ENCODE assay signal across 10 cellular contexts in the genomic region with DNA sequence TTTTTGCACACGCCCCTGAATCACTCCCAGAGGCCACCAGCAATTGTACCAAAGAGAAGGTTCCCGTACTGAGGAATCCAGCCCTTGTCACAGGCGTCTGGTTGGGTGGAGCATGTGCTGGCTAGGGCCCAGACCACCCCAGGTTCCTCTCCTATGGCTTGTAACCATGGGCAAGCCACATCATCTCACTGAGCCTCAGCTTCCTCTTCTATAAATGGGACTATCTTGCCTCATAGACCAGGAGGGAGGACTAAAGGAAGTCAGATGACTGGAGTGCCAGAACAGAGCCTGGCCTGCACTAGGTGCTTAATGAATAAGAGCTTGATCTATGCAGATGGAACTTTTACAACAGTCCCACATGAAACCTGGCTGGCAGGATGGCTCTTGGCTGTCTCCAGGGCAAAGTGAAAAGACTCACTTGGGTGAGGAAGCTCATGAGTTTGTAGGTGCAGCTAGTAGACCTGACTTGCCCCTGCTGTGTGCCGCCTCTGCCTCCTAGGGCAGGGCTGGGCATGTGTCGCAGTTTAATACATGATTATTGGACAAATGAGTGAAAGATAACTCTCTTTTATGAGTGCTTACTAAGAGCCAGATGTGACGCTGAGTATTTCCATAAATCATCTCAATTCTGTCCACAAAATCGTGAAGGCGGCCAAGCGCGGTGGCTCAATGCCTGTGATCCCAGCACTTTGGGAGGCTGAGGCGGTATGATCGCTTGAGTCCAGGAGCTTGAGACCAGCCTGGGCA. TPM values are rescaled to one million over a fixed set of nuclear protein-coding genes. Genes with fewer than 3 reads are reported as not detected.
A peak's percentile ranks its signal among the peaks of the same experiment; 100 is the strongest.
DNase-seq lines count a peak whose midpoint lies in the region; ATAC-seq lines count a peak whose summit lies in the region.
"Had no signal": no experiment of that assay in that cellular context is flagged by ENCODE, and none has a peak within 500 bp of the region (broad histone marks: within the 10 kb centered on the region; RNA-seq: fewer than 3 reads in every experiment).

No MANE protein-coding gene starts in this region.

- peak overlapping the region; percentile 72 to 82 for H3K27ac ChIP-seq in esophagus (ENCODE audit: low read depth in 2 of 2, low read length in 1 of 2)
- no peak overlapping the region for H3K27ac ChIP-seq in naive thymus-derived CD4-positive, alpha-beta T cell (ENCODE audit: low read depth, low read length)

- H3K4me1 Mint-ChIP-seq in naive thymus-derived CD4-positive, alpha-beta T cell, result peaks cover under 1 to 30% (median 5%) of the 10 kb centered on the region in 7 donors

- peak; percentile 85 for ATAC-seq in naive thymus-derived CD4-positive, alpha-beta T cell
- ATAC-seq in HG02884 (IDR thresholded peaks at IDR 0.05; ENCODE audit: unreplicated experiment), result no peak

- H3K4me1 ChIP-seq in esophagus (ENCODE audit: control insufficient read depth in 2 of 2, insufficient read depth in 2 of 2, low read length in 1 of 2), result peaks cover 0 to 4% of the 10 kb centered on the region in 2 donors
- no peaks in the 10 kb centered on the region for H3K4me1 ChIP-seq in naive thymus-derived CD4-positive, alpha-beta T cell (ENCODE audit: control insufficient read depth in 2 of 2, insufficient read depth in 2 of 2, low read length in 2 of 2)

- peak overlapping the region in 2 of 9 donors; percentile 25 to 29 for H3K27ac Mint-ChIP-seq in naive thymus-derived CD4-positive, alpha-beta T cell
- H3K27ac Mint-ChIP-seq: activated naive CD4-positive, alpha-beta T cell treated with anti-CD3 and anti-CD28 coated beads for 36 hours had no signal

- DNase-seq in AG08395 (ENCODE audit: low spot score) (peak; percentile 46), NOMO-1 (lab: John Stamatoyannopoulos, UW; ENCODE audit: unreplicated experiment in 2 of 2) (peak; percentile 79 to 81), NCI-H2029 (lab: John Stamatoyannopoulos, UW) (no peak)
- no peak for DNase-seq in naive thymus-derived CD4-positive, alpha-beta T cell
- DNase-seq in stimulated activated CD4-positive, alpha-beta T cell treated with anti-CD3 and anti-CD28 coated beads, Interleukin-4, amount 100 ng/mL, for 24 hours, result no peak
- no peak for DNase-seq in NK-92 treated with Interleukin-12 subunit alpha and Interleukin-12 subunit beta, amount 100 ng/mL, for 24 hours (lab: John Stamatoyannopoulos, UW)
- DNase-seq: activated naive CD4-positive, alpha-beta T cell treated with anti-CD3 and anti-CD28 coated beads for 36 hours; COR-L47 had no signal

- 44 to 62% methylated on average over 12 of the region's 12 CpGs for WGBS in esophagus, 2 donors

- no peak overlapping the region for H3K4me3 Mint-ChIP-seq in naive thymus-derived CD4-positive, alpha-beta T cell
- H3K4me3 Mint-ChIP-seq: activated naive CD4-positive, alpha-beta T cell treated with anti-CD3 and anti-CD28 coated beads for 36 hours had no signal

- no peaks in the 10 kb centered on the region for H3K27me3 Mint-ChIP-seq in naive thymus-derived CD4-positive, alpha-beta T cell

- H3K36me3 ChIP-seq in esophagus (ENCODE audit: control insufficient read depth in 2 of 2, insufficient read depth in 2 of 2, low read length in 1 of 2), result peaks cover 3 to 6% of the 10 kb centered on the region in 2 donors
- peaks cover 0 to 59% (median 3%) of the 10 kb centered on the region in 3 experiments for H3K36me3 ChIP-seq in naive thymus-derived CD4-positive, alpha-beta T cell (ENCODE audit: control insufficient read depth in 2 of 3, insufficient read depth in 3 of 3, low read length in 3 of 3)

- CTCF ChIA-PET in naive thymus-derived CD4-positive, alpha-beta T cell (lab: Charles Lee), result no interaction called here

- H3K9me3 Mint-ChIP-seq in naive thymus-derived CD4-positive, alpha-beta T cell, result peaks cover 0 to 1% (median 0%) of the 10 kb centered on the region in 11 donors
- H3K9me3 Mint-ChIP-seq: activated naive CD4-positive, alpha-beta T cell treated with anti-CD3 and anti-CD28 coated beads for 36 hours had no signal

- POLR2A ChIA-PET in naive thymus-derived CD4-positive, alpha-beta T cell (lab: Charles Lee), result no interaction called here

- H3K9me3 ChIP-seq in esophagus (ENCODE audit: control insufficient read depth in 2 of 2, insufficient read depth in 1 of 2, low read depth in 1 of 2, low read length in 1 of 2), result no peaks in the 10 kb centered on the region
- H3K9me3 ChIP-seq in naive thymus-derived CD4-positive, alpha-beta T cell (ENCODE audit: control insufficient read depth in 2 of 3, low read length in 3 of 3), result no peaks in the 10 kb centered on the region

- no peak overlapping the region for H3K4me3 ChIP-seq in esophagus (ENCODE audit: low read depth in 1 of 2, low read length in 2 of 2)
- H3K4me3 ChIP-seq in naive thymus-derived CD4-positive, alpha-beta T cell (ENCODE audit: low read length), result no peak overlapping the region

- peaks cover 4 to 13% (median 11%) of the 10 kb centered on the region in 5 donors for H3K36me3 Mint-ChIP-seq in naive thymus-derived CD4-positive, alpha-beta T cell

- H3K27me3 ChIP-seq in esophagus (ENCODE audit: control insufficient read depth in 1 of 2, insufficient read depth in 2 of 2, low read length in 2 of 2), result no peaks in the 10 kb centered on the region
- H3K27me3 ChIP-seq in naive thymus-derived CD4-positive, alpha-beta T cell (ENCODE audit: control insufficient read depth in 2 of 2, insufficient read depth in 2 of 2, low read length in 2 of 2), result no peaks in the 10 kb centered on the region

- intact Hi-C loops in naive thymus-derived CD4-positive, alpha-beta T cell (cut with micrococcal nuclease), result no loop called here

RNA-seq across cellular contexts. Expression of a gene that starts 29.3 kb away (rescaled TPM):
- polyA plus RNA-seq in esophagus, result 10 to 100 TPM; 43.6 to 76.9 TPM
- 10 to 100 TPM in 3 of 5 experiments, 1 to 10 TPM in 2; 8.4 to 98.4 (median 10.4) TPM for total RNA-seq in naive thymus-derived CD4-positive, alpha-beta T cell
- polyA plus RNA-seq in naive thymus-derived CD4-positive, alpha-beta T cell, result 10 to 100 TPM; 11.4 to 12.2 TPM

RNA-seq across cellular contexts. Expression of a gene that starts 42.8 kb away (rescaled TPM):
- polyA plus RNA-seq in esophagus, result 100 to 1,000 TPM in 1 of 2 donors, 10 to 100 TPM in 1; 47.6 to 126 TPM
- total RNA-seq in naive thymus-derived CD4-positive, alpha-beta T cell, result 100 to 1,000 TPM; 246 to 405 (median 264) TPM
- 100 to 1,000 TPM; 320 to 394 TPM for polyA plus RNA-seq in naive thymus-derived CD4-positive, alpha-beta T cell

Comparison
In these comparisons a context has a peak if more than half of its experiments do, and no peak if none do; other contexts are left out.
1. DNase-seq: peak in AG08395 (single experiment) and NOMO-1 (2 of 2); none in naive thymus-derived CD4-positive, alpha-beta T cell (0 of 9), stimulated activated CD4-positive, alpha-beta T cell treated with anti-CD3 and anti-CD28 coated beads, Interleukin-4, amount 100 ng/mL, for 24 hours (single experiment), NCI-H2029 (single experiment) and NK-92 treated with Interleukin-12 subunit alpha and Interleukin-12 subunit beta, amount 100 ng/mL, for 24 hours (single experiment).